19 cellular contexts compared by ENCODE assay signal in genomic region chr17:43966276-43966675, GRCh38. TPM values are rescaled to one million over a fixed set of nuclear protein-coding genes. Genes with fewer than 3 reads are reported as not detected.
"Had no signal": no experiment of that assay in that cellular context is flagged by ENCODE, and none has a peak within 500 bp of the region (broad histone marks: within the 10 kb centered on the region; RNA-seq: fewer than 3 reads in every experiment).

No MANE protein-coding gene starts in this region.

- H3K27ac ChIP-seq: foreskin keratinocyte, heart left ventricle, prostate gland, right lobe of liver, upper lobe of left lung had no signal

- ATAC-seq: activated T-helper 17 cell treated with anti-CD3 and anti-CD28 coated beads, Interleukin-2, amount 50 U/mL, for 72 hours; foreskin keratinocyte; heart left ventricle; right lobe of liver; stimulated activated naive CD8-positive, alpha-beta T cell treated with anti-CD3 and anti-CD28 coated beads, Interleukin-15, Interleukin-2, amounts not matched to agents 100 U/mL and 50 U/mL, for 24 hours had no signal

- DNase-seq: activated CD4-positive, alpha-beta T cell treated with anti-CD3 and anti-CD28 coated beads, Interleukin-2, amount 50 U/mL, for 4 hours; activated CD4-positive, CD25-positive, alpha-beta regulatory T cell treated with anti-CD3 and anti-CD28 coated beads, Interleukin-2, amount 50 U/mL, for 72 hours; activated naive CD4-positive, alpha-beta T cell treated with anti-CD3 and anti-CD28 coated beads for 36 hours; activated T-cell treated with anti-CD3 and anti-CD28 coated beads for 4 hours; heart left ventricle; immature natural killer cell; midbrain; right lobe of liver; stimulated activated naive CD8-positive, alpha-beta T cell treated with anti-CD3 and anti-CD28 coated beads, Interleukin-15, Interleukin-2, amounts not matched to agents 100 U/mL and 50 U/mL, for 24 hours; upper lobe of left lung had no signal

- H3K4me3 ChIP-seq: heart left ventricle, lung, prostate gland, right lobe of liver, upper lobe of left lung had no signal

- H3K27me3 ChIP-seq: right lobe of liver, upper lobe of left lung had no signal

- H3K36me3 ChIP-seq: heart left ventricle, prostate gland, right lobe of liver, upper lobe of left lung had no signal

- H3K9me3 ChIP-seq: heart left ventricle, prostate gland, right lobe of liver, upper lobe of left lung had no signal

- H3K4me1 ChIP-seq: foreskin keratinocyte, heart left ventricle, prostate gland, right lobe of liver, upper lobe of left lung had no signal

RNA-seq across cellular contexts. Expression of gene PYY, which starts 12.5 kb away (rescaled TPM):
- total RNA-seq: activated naive CD4-positive, alpha-beta T cell treated with anti-CD3 and anti-CD28 coated beads for 36 hours; activated T-helper 17 cell treated with anti-CD3 and anti-CD28 coated beads, Interleukin-2, amount 50 U/mL, for 72 hours; cardiac septum; foreskin keratinocyte; heart left ventricle; omental fat pad; prostate gland; right lobe of liver; T-helper 1 cell treated with Interleukin-12 subunit alpha and Interleukin-12 subunit beta and Interleukin-4 antibody, amounts not matched to agents 30 ng/mL and 1 ng/mL, for 36 hours; temporal lobe had no signal

RNA-seq across cellular contexts. Expression of gene PPY, which starts 24.0 kb away (rescaled TPM):
- total RNA-seq: activated naive CD4-positive, alpha-beta T cell treated with anti-CD3 and anti-CD28 coated beads for 36 hours; cardiac septum; foreskin keratinocyte; heart left ventricle; lung; myocyte; omental fat pad; prostate gland; right lobe of liver; T-helper 1 cell treated with Interleukin-12 subunit alpha and Interleukin-12 subunit beta and Interleukin-4 antibody, amounts not matched to agents 30 ng/mL and 1 ng/mL, for 36 hours; temporal lobe; upper lobe of left lung had no signal
